Comparison of ENCODE assay signal across 8 cellular contexts in genomic region chr6:44386364-44386928, GRCh38. TPM values are rescaled to one million over a fixed set of nuclear protein-coding genes. Genes with fewer than 3 reads are reported as not detected.
DNase-seq lines count a peak whose midpoint lies in the region; ATAC-seq and TF ChIP-seq lines count a peak whose summit lies in the region.

No MANE protein-coding gene starts in this region.

- intact Hi-C loops in activated CD4-positive, alpha-beta T cell treated with anti-CD3 and anti-CD28 coated beads, Interleukin-2, amount 10 ng/mL, durations not matched to agents 24 days and 14 days (cut with micrococcal nuclease), result loop anchor here (2.0 kb wide), 2 partner anchors 74 to 118 kb away; partner anchors contain the start of gene AARS2
- intact Hi-C loops in activated T-helper 2 cell treated with anti-CD3 and anti-CD28 coated beads, Interferon-gamma antibody, Interleukin-2, Interleukin-4, amounts not matched to agents 10 μg/mL and 5 μg/mL and 100 μg/mL, durations not matched to agents 14 hours and 24 hours and 36 hours (cut with micrococcal nuclease), result loop anchor here (2.0 to 5.0 kb wide), 2 partner anchors 119 to 260 kb away; partner anchors contain the start of genes MRPL14, NFKBIE and TMEM63B

- H3K4me3 Mint-ChIP-seq in activated CD4-positive, alpha-beta T cell treated with anti-CD3 and anti-CD28 coated beads, Interleukin-2, amount 10 ng/mL, durations not matched to agents 24 days and 14 days, result peak overlapping the region; percentile 98
- peak overlapping the region; percentile 96 for H3K4me3 Mint-ChIP-seq in activated T-helper 2 cell treated with anti-CD3 and anti-CD28 coated beads, Interferon-gamma antibody, Interleukin-2, Interleukin-4, amounts not matched to agents 10 μg/mL and 5 μg/mL and 100 μg/mL, durations not matched to agents 14 hours and 24 hours and 36 hours (ENCODE audit: low read depth)
- H3K4me3 Mint-ChIP-seq in stimulated activated effector memory CD8-positive, alpha-beta T cell treated with anti-CD3 and anti-CD28 coated beads, Interleukin-12 subunit alpha, Interleukin-12 subunit beta, amount 100 ng/mL, for 72 hours, result peak overlapping the region; percentile 86

- no peaks in the 10 kb centered on the region for H3K9me3 ChIP-seq in right atrium auricular region

- H3K27me3 ChIP-seq in right atrium auricular region, result no peaks in the 10 kb centered on the region

- H3K27ac ChIP-seq in right atrium auricular region, result peak overlapping the region; percentile 98 to 99

- TF ChIP-seq CTCF in right atrium auricular region (IDR thresholded peaks at IDR 0.05), result no peak

- H3K4me3 ChIP-seq in right atrium auricular region, result peak overlapping the region; percentile 84 to 92

- peaks cover 0 to 31% of the 10 kb centered on the region in 2 donors for H3K4me1 ChIP-seq in right atrium auricular region

- DNase-seq in activated CD4-positive, alpha-beta T cell treated with anti-CD3 and anti-CD28 coated beads, Interleukin-2, amount 10 ng/mL, durations not matched to agents 24 days and 14 days, result no peak
- no peak for DNase-seq in activated CD4-positive, alpha-beta T cell treated with anti-CD3 and anti-CD28 coated beads, Interleukin-2, amount 50 U/mL, for 48 hours
- no peak for DNase-seq in activated T-helper 2 cell treated with anti-CD3 and anti-CD28 coated beads, Interferon-gamma antibody, Interleukin-2, Interleukin-4, amounts not matched to agents 10 μg/mL and 5 μg/mL and 100 μg/mL, durations not matched to agents 14 hours and 24 hours and 36 hours (ENCODE audit: low spot score)
- DNase-seq in right atrium auricular region (ENCODE audit: low spot score), result peak; percentile 70
- no peak for DNase-seq in stimulated activated effector memory CD8-positive, alpha-beta T cell treated with anti-CD3 and anti-CD28 coated beads, Interleukin-12 subunit alpha, Interleukin-12 subunit beta, amount 100 ng/mL, for 72 hours (ENCODE audit: low spot score in 2 of 2)
- DNase-seq in stimulated activated CD4-positive, alpha-beta T cell treated with anti-CD3 and anti-CD28 coated beads, Interleukin-2, amount 100 ng/mL, for 24 hours, result no peak

- H3K9me3 Mint-ChIP-seq in activated CD4-positive, alpha-beta T cell treated with anti-CD3 and anti-CD28 coated beads, Interleukin-2, amount 10 ng/mL, durations not matched to agents 24 days and 14 days, result no peaks in the 10 kb centered on the region
- no peaks in the 10 kb centered on the region for H3K9me3 Mint-ChIP-seq in activated T-helper 2 cell treated with anti-CD3 and anti-CD28 coated beads, Interferon-gamma antibody, Interleukin-2, Interleukin-4, amounts not matched to agents 10 μg/mL and 5 μg/mL and 100 μg/mL, durations not matched to agents 14 hours and 24 hours and 36 hours
- H3K9me3 Mint-ChIP-seq in stimulated activated effector memory CD8-positive, alpha-beta T cell treated with anti-CD3 and anti-CD28 coated beads, Interleukin-12 subunit alpha, Interleukin-12 subunit beta, amount 100 ng/mL, for 72 hours, result no peaks in the 10 kb centered on the region

- H3K27ac Mint-ChIP-seq in activated CD4-positive, alpha-beta T cell treated with anti-CD3 and anti-CD28 coated beads, Interleukin-2, amount 10 ng/mL, durations not matched to agents 24 days and 14 days, result peak overlapping the region; percentile 98
- H3K27ac Mint-ChIP-seq in activated T-helper 2 cell treated with anti-CD3 and anti-CD28 coated beads, Interferon-gamma antibody, Interleukin-2, Interleukin-4, amounts not matched to agents 10 μg/mL and 5 μg/mL and 100 μg/mL, durations not matched to agents 14 hours and 24 hours and 36 hours, result peak overlapping the region; percentile 98
- H3K27ac Mint-ChIP-seq in stimulated activated effector memory CD8-positive, alpha-beta T cell treated with anti-CD3 and anti-CD28 coated beads, Interleukin-12 subunit alpha, Interleukin-12 subunit beta, amount 100 ng/mL, for 72 hours, result peak overlapping the region; percentile 92

- H3K36me3 ChIP-seq in right atrium auricular region, result peaks cover 10% of the 10 kb centered on the region

- H3K27me3 Mint-ChIP-seq in activated CD4-positive, alpha-beta T cell treated with anti-CD3 and anti-CD28 coated beads, Interleukin-2, amount 10 ng/mL, durations not matched to agents 24 days and 14 days, result peaks cover 23% of the 10 kb centered on the region
- H3K27me3 Mint-ChIP-seq in activated T-helper 2 cell treated with anti-CD3 and anti-CD28 coated beads, Interferon-gamma antibody, Interleukin-2, Interleukin-4, amounts not matched to agents 10 μg/mL and 5 μg/mL and 100 μg/mL, durations not matched to agents 14 hours and 24 hours and 36 hours (ENCODE audit: low read depth), result peaks cover 21% of the 10 kb centered on the region

- H3K36me3 Mint-ChIP-seq in activated CD4-positive, alpha-beta T cell treated with anti-CD3 and anti-CD28 coated beads, Interleukin-2, amount 10 ng/mL, durations not matched to agents 24 days and 14 days (ENCODE audit: low read depth), result peaks cover 20% of the 10 kb centered on the region
- peaks cover 30% of the 10 kb centered on the region for H3K36me3 Mint-ChIP-seq in activated T-helper 2 cell treated with anti-CD3 and anti-CD28 coated beads, Interferon-gamma antibody, Interleukin-2, Interleukin-4, amounts not matched to agents 10 μg/mL and 5 μg/mL and 100 μg/mL, durations not matched to agents 14 hours and 24 hours and 36 hours (ENCODE audit: low read depth)
- peaks cover 48% of the 10 kb centered on the region for H3K36me3 Mint-ChIP-seq in stimulated activated effector memory CD8-positive, alpha-beta T cell treated with anti-CD3 and anti-CD28 coated beads, Interleukin-12 subunit alpha, Interleukin-12 subunit beta, amount 100 ng/mL, for 72 hours

- ATAC-seq in stimulated activated effector memory CD8-positive, alpha-beta T cell treated with anti-CD3 and anti-CD28 coated beads, Interleukin-12 subunit alpha, Interleukin-12 subunit beta, amount 100 ng/mL, for 72 hours, result no peak
- ATAC-seq in GM21737 (IDR thresholded peaks at IDR 0.05; ENCODE audit: unreplicated experiment), result no peak
- no peak for ATAC-seq in GM19035 (IDR thresholded peaks at IDR 0.05; ENCODE audit: unreplicated experiment)

- peaks cover 32% of the 10 kb centered on the region for H3K4me1 Mint-ChIP-seq in activated CD4-positive, alpha-beta T cell treated with anti-CD3 and anti-CD28 coated beads, Interleukin-2, amount 10 ng/mL, durations not matched to agents 24 days and 14 days
- H3K4me1 Mint-ChIP-seq in activated T-helper 2 cell treated with anti-CD3 and anti-CD28 coated beads, Interferon-gamma antibody, Interleukin-2, Interleukin-4, amounts not matched to agents 10 μg/mL and 5 μg/mL and 100 μg/mL, durations not matched to agents 14 hours and 24 hours and 36 hours (ENCODE audit: low read depth), result peaks cover 33% of the 10 kb centered on the region
- peaks cover 36% of the 10 kb centered on the region for H3K4me1 Mint-ChIP-seq in stimulated activated effector memory CD8-positive, alpha-beta T cell treated with anti-CD3 and anti-CD28 coated beads, Interleukin-12 subunit alpha, Interleukin-12 subunit beta, amount 100 ng/mL, for 72 hours

RNA-seq across cellular contexts. Expression of gene CDC5L, which starts 1.1 kb away (rescaled TPM):
- total RNA-seq in activated CD4-positive, alpha-beta T cell treated with anti-CD3 and anti-CD28 coated beads, Interleukin-2, amount 10 ng/mL, durations not matched to agents 24 days and 14 days, result 25.5 and 26.5 TPM in 2 replicates
- 27.7 and 28.1 TPM in 2 replicates for total RNA-seq in activated T-helper 2 cell treated with anti-CD3 and anti-CD28 coated beads, Interferon-gamma antibody, Interleukin-2, Interleukin-4, amounts not matched to agents 10 μg/mL and 5 μg/mL and 100 μg/mL, durations not matched to agents 14 hours and 24 hours and 36 hours
- total RNA-seq in right atrium auricular region, result 10 to 100 TPM; 16.4 to 16.5 TPM

RNA-seq across cellular contexts. Expression of gene SPATS1, which starts 44.0 kb away (rescaled TPM):
- not detected in 2 replicates for total RNA-seq in activated CD4-positive, alpha-beta T cell treated with anti-CD3 and anti-CD28 coated beads, Interleukin-2, amount 10 ng/mL, durations not matched to agents 24 days and 14 days
- not detected in 2 replicates for total RNA-seq in activated T-helper 2 cell treated with anti-CD3 and anti-CD28 coated beads, Interferon-gamma antibody, Interleukin-2, Interleukin-4, amounts not matched to agents 10 μg/mL and 5 μg/mL and 100 μg/mL, durations not matched to agents 14 hours and 24 hours and 36 hours
- not detected for total RNA-seq in right atrium auricular region
